Comparison of ENCODE assay signal across 7 cellular contexts in the genomic region with DNA sequence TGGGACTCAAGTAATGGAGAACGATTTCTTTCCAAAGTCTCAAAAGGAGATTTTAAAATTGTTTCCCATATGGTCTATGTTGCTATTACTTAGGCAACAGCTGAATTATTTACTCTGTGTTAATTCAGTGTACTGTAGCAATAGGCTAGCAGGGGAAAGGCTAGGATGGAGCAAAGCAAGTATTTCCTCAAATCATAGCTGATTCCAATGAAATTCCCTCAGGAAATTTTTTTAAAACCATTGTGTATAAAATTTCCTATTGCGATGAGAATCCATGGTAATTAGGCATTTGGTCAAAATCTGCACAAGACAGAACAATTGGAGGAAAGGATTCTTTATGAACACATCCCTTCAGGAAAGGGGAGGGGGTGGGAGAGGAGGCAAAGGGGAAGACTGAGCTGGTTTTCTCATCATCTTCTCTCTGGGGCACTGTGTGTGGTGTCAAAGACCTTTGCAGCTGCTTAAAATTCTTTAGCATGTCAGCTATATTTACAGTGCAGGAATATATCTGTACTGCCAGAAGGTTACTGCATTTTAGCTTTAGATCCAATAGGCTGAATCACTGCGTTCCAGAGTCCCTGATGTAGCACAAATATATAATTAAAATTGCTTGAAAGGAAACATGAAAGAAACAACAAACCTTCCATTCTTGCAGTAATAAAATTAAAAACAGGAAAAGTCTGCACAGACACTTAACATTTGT.
DNase-seq lines count a peak whose midpoint lies in the region; ATAC-seq, FAIRE-seq and TF ChIP-seq lines count a peak whose summit lies in the region.

No MANE protein-coding gene starts in this region.

- peak overlapping the region; percentile 54 for H3K27ac ChIP-seq in astrocyte (ENCODE audit: low read depth, low read length)
- peak overlapping the region; percentile 44 to 88 (median 87) for H3K27ac ChIP-seq in stomach

- intact Hi-C loops in stomach (cut with DNase I; ENCODE audit: low total_unique reads): no loop called here

- peaks cover 54% of the 10 kb centered on the region for H3K4me1 ChIP-seq in astrocyte (ENCODE audit: insufficient read depth, low read length)
- peaks cover 19 to 81% (median 62%) of the 10 kb centered on the region in 4 donors for H3K4me1 ChIP-seq in stomach

- ATAC-seq in esophagus mucosa (no peak), GM19035 (IDR thresholded peaks at IDR 0.05; ENCODE audit: unreplicated experiment) (no peak)

- peaks cover 22 to 38% (median 23%) of the 10 kb centered on the region in 3 donors for H3K4me1 Mint-ChIP-seq in IgD-negative memory B cell
- H3K4me1 Mint-ChIP-seq in astrocyte (ENCODE audit: low read depth, unreplicated experiment): peaks cover 50% of the 10 kb centered on the region

- TF ChIP-seq EP300 in stomach (IDR thresholded peaks at IDR 0.05): no peak

- H3K9me3 Mint-ChIP-seq in IgD-negative memory B cell: no peaks in the 10 kb centered on the region
- no peaks in the 10 kb centered on the region for H3K9me3 Mint-ChIP-seq in astrocyte (ENCODE audit: unreplicated experiment)

- H3K27ac Mint-ChIP-seq in IgD-negative memory B cell: peak overlapping the region in 1 of 3 donors; percentile 81
- H3K27ac Mint-ChIP-seq in astrocyte (ENCODE audit: unreplicated experiment): peak overlapping the region; percentile 48

- H3K9ac ChIP-seq in astrocyte (ENCODE audit: low read length): peak overlapping the region; percentile 78

- peak overlapping the region; percentile 66 for H3K4me3 ChIP-seq in astrocyte (ENCODE audit: insufficient read depth, low read depth, low read length)
- H3K4me3 ChIP-seq in stomach: peak overlapping the region; percentile 52 to 64 (median 56)

- WGBS in stomach, 5 donors: 15 to 21% (median 18%) methylated on average over 3 of the region's 3 CpGs

- no peaks in the 10 kb centered on the region for H4K20me1 ChIP-seq in astrocyte (ENCODE audit: insufficient read depth, low read length)

- FAIRE-seq in astrocyte (lab: Jason Lieb, UNC): no peak

- H3K36me3 ChIP-seq in astrocyte (ENCODE audit: insufficient read depth, low read length) (no peaks in the 10 kb centered on the region), stomach (peaks cover 6 to 26% (median 20%) of the 10 kb centered on the region in 4 donors)

- TF ChIP-seq POLR2A in stomach (IDR thresholded peaks at IDR 0.05): no peak

- H3K27me3 ChIP-seq in astrocyte (ENCODE audit: insufficient read depth, low read length) (no peaks in the 10 kb centered on the region), stomach (no peaks in the 10 kb centered on the region)

- DNase-seq in astrocyte (ENCODE audit: low read depth) (no peak), inferior parietal cortex (ENCODE audit: extremely low spot score) (peak; percentile 58), stomach (no peak)
- DNase-seq in activated CD4-positive, alpha-beta T cell treated with anti-CD3 and anti-CD28 coated beads for 1 hour: no peak

- peaks cover 14% of the 10 kb centered on the region for H3K79me2 ChIP-seq in astrocyte (ENCODE audit: insufficient read depth, low read length)

- H3K27me3 Mint-ChIP-seq in IgD-negative memory B cell (peaks cover 31% of the 10 kb centered on the region), astrocyte (ENCODE audit: low read depth, unreplicated experiment) (no peaks in the 10 kb centered on the region)

- H3K36me3 Mint-ChIP-seq in IgD-negative memory B cell (no peaks in the 10 kb centered on the region), astrocyte (ENCODE audit: low read depth, unreplicated experiment) (peaks cover 17% of the 10 kb centered on the region)

- no peaks in the 10 kb centered on the region for H3K9me3 ChIP-seq in astrocyte (ENCODE audit: insufficient read depth, low read depth, low read length)
- H3K9me3 ChIP-seq in stomach: no peaks in the 10 kb centered on the region

- no peak overlapping the region for H2AFZ ChIP-seq in astrocyte (ENCODE audit: low read depth, low read length)

- H3K4me3 Mint-ChIP-seq in IgD-negative memory B cell (peak overlapping the region; percentile 48 to 92 (median 87)), astrocyte (ENCODE audit: unreplicated experiment) (no peak overlapping the region)

- H3K4me2 ChIP-seq in astrocyte (ENCODE audit: low read length): peak overlapping the region; percentile 91

- TF ChIP-seq CTCF in astrocyte (IDR thresholded peaks at IDR 0.05; ENCODE audit: insufficient read depth, low read depth, low read length) (no peak), stomach (IDR thresholded peaks at IDR 0.05) (no peak)
